Comparison of ENCODE assay signal across 1 cellular context in genomic region chr3:17946619-17947018, GRCh38.
TF ChIP-seq lines count a peak whose summit lies in the region.

No MANE protein-coding gene starts in this region.

TF ChIP-seq in K562, 482 proteins besides CTCF, POLR2A, EP300 and RAD21 (continued from another document):
- 0 out of 2 replicates have a peak, but pooled peaks have one; percentile 27 for TF ChIP-seq CREB3 (tag; conservative IDR thresholded peaks at IDR 0.05; ENCODE audit: low read depth)
- no peak for TF ChIP-seq ZNF184 (CRISPR knock-in tag; IDR thresholded peaks at IDR 0.05)
- TF ChIP-seq ZNF143 (CRISPR knock-in tag; IDR thresholded peaks at IDR 0.05), result no peak
- peak; percentile 57; the same call in 1 of the 2 replicates for TF ChIP-seq DPF2 (IDR thresholded peaks at IDR 0.05)
